ENCODE assay signal across 1 cellular context in genomic region chr5:8340261-8340660, GRCh38.
TF ChIP-seq lines count a peak whose summit lies in the region.

No MANE protein-coding gene starts in this region.

TF ChIP-seq in GM23338, 12 proteins besides CTCF, POLR2A, EP300 and RAD21 (continued from another document):
- no peak for TF ChIP-seq ZNF462 (CRISPR knock-in tag; IDR thresholded peaks at IDR 0.05)
- TF ChIP-seq ZNF114 (CRISPR knock-in tag; IDR thresholded peaks at IDR 0.05) = no peak
- TF ChIP-seq EZH2 (IDR thresholded peaks at IDR 0.05; ENCODE audit: low read depth, unreplicated experiment) = no peak
- no peak for TF ChIP-seq CREB1 (CRISPR knock-in tag; IDR thresholded peaks at IDR 0.05; ENCODE audit: low read depth)
- TF ChIP-seq, protein P1, sequence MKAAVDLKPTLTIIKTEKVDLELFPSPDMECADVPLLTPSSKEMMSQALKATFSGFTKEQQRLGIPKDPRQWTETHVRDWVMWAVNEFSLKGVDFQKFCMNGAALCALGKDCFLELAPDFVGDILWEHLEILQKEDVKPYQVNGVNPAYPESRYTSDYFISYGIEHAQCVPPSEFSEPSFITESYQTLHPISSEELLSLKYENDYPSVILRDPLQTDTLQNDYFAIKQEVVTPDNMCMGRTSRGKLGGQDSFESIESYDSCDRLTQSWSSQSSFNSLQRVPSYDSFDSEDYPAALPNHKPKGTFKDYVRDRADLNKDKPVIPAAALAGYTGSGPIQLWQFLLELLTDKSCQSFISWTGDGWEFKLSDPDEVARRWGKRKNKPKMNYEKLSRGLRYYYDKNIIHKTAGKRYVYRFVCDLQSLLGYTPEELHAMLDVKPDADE (IDR thresholded peaks at IDR 0.05) = no peak
- no peak for TF ChIP-seq NANOG (IDR thresholded peaks at IDR 0.05; ENCODE audit: borderline replicate concordance)
TF ChIP-seq in GM23338: peak in this region for 0.
